9 cellular contexts compared by ENCODE assay signal in the genomic region with DNA sequence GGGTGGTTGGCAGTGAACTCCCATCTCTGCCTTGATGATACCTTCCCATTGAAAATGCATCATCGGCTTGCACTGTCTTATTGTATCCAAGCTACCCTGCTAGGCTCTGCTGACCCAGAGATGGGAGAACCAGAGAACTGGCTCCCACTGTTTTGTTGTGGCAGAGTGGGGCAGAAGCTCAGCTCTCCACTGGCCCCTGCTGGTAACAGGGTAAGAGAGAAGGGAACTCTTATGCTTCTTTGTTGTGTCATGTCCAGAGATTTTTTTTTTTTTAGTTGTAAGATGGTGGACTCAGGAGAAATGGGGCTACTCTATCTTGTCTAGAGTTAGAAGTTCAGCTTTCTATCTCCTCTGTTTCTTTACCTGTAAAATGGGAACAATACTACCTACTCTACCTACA.
DNase-seq lines count a peak whose midpoint lies in the region; ATAC-seq and TF ChIP-seq lines count a peak whose summit lies in the region.
"Had no signal": no experiment of that assay in that cellular context is flagged by ENCODE, and none has a peak within 500 bp of the region (broad histone marks: within the 10 kb centered on the region; RNA-seq: fewer than 3 reads in every experiment).

No MANE protein-coding gene starts in this region.

- TF ChIP-seq CTCF in AG09319 (IDR thresholded peaks at IDR 0.05; ENCODE audit: low read depth, low read length) = peak; percentile 32

- H3K27me3 Mint-ChIP-seq in immature natural killer cell (ENCODE audit: low read depth in 3 of 3) = peaks cover 0 to 11% (median 4%) of the 10 kb centered on the region in 3 donors

- ATAC-seq in HG02885 (IDR thresholded peaks at IDR 0.05; ENCODE audit: poor library complexity, unreplicated experiment) (no peak), HG02642 (IDR thresholded peaks at IDR 0.05; ENCODE audit: poor library complexity, unreplicated experiment) (no peak)

- no peak for DNase-seq in AG09319 (ENCODE audit: extremely low read depth, low read depth)
- DNase-seq in H4 (ENCODE audit: low spot score) = peak; percentile 83
- DNase-seq in activated CD4-positive, alpha-beta T cell treated with anti-CD3 and anti-CD28 coated beads, Interleukin-2, amount 50 U/mL, for 48 hours = peak; percentile 22 to 31
- peak; percentile 28 to 37 (median 33) for DNase-seq in immature natural killer cell
- no peak for DNase-seq in SHP77 treated with DMSO at 0.1 percent for 48 hours (lab: John Stamatoyannopoulos, UW)
- DNase-seq in amniotic stem cell (lab: John Stamatoyannopoulos, UW) = no peak

- H3K9me3 Mint-ChIP-seq in immature natural killer cell = no peaks in the 10 kb centered on the region
- H3K9me3 Mint-ChIP-seq: central memory CD8-positive, alpha-beta T cell had no signal

- H3K36me3 Mint-ChIP-seq in immature natural killer cell = no peaks in the 10 kb centered on the region

- peaks cover 6 to 11% of the 10 kb centered on the region in 2 donors for H3K4me1 Mint-ChIP-seq in immature natural killer cell

- H3K27ac Mint-ChIP-seq in immature natural killer cell = no peak overlapping the region

- H3K4me3 Mint-ChIP-seq in immature natural killer cell = no peak overlapping the region
- H3K4me3 Mint-ChIP-seq: central memory CD8-positive, alpha-beta T cell had no signal

Comparison
In these comparisons a context has a peak if more than half of its experiments do, and no peak if none do; other contexts are left out.
1. DNase-seq: peak in H4 (single experiment), activated CD4-positive, alpha-beta T cell treated with anti-CD3 and anti-CD28 coated beads, Interleukin-2, amount 50 U/mL, for 48 hours (2 of 2) and immature natural killer cell (3 of 3); none in AG09319 (single experiment), SHP77 treated with DMSO at 0.1 percent for 48 hours (single experiment) and amniotic stem cell (single experiment).